ENCODE assay signal across 16 cellular contexts in genomic region chr22:49662681-49663080, GRCh38.
"Had no signal": no experiment of that assay in that cellular context is flagged by ENCODE, and none has a peak within 500 bp of the region (broad histone marks: within the 10 kb centered on the region; RNA-seq: fewer than 3 reads in every experiment).

No MANE protein-coding gene starts in this region.

- H3K36me3 ChIP-seq: sigmoid colon, uterus had no signal

- H3K27me3 Mint-ChIP-seq: activated naive CD8-positive, alpha-beta T cell had no signal

- H3K4me3 Mint-ChIP-seq: activated CD4-positive, alpha-beta T cell treated with anti-CD3 and anti-CD28 coated beads, Interleukin-2, amount 10 ng/mL, durations not matched to agents 24 days and 14 days; activated CD8-positive, alpha-beta T cell treated with anti-CD3 and anti-CD28 coated beads, Interleukin-2, amount 10 ng/mL, durations not matched to agents 7 days and 5 days; activated naive CD8-positive, alpha-beta T cell; T-helper 2 cell treated with Interferon-gamma antibody and Interleukin-4, amounts not matched to agents 5 μg/mL and 100 μg/mL, for 36 hours had no signal

- H3K36me3 Mint-ChIP-seq: activated naive CD8-positive, alpha-beta T cell; naive B cell had no signal

- DNase-seq: activated CD4-positive, alpha-beta T cell treated with anti-CD3 and anti-CD28 coated beads, Interleukin-2, amount 10 ng/mL, durations not matched to agents 24 days and 14 days; activated CD4-positive, CD25-positive, alpha-beta regulatory T cell; activated CD8-positive, alpha-beta T cell treated with anti-CD3 and anti-CD28 coated beads, Interleukin-2, amount 10 ng/mL, durations not matched to agents 7 days and 5 days; erythroblast; hypothalamus; mucosa of descending colon; naive B cell; stimulated activated naive CD4-positive, alpha-beta T cell had no signal

- H3K9ac ChIP-seq: parathyroid adenoma had no signal

- H3K9me3 ChIP-seq: body of pancreas, mucosa of descending colon, sigmoid colon, uterus had no signal

- ATAC-seq: activated CD8-positive, alpha-beta T cell treated with anti-CD3 and anti-CD28 coated beads, Interleukin-2, amount 10 ng/mL, durations not matched to agents 7 days and 5 days; body of pancreas; left lobe of liver; mucosa of descending colon had no signal

- H3K4me1 ChIP-seq: body of pancreas, parathyroid adenoma, sigmoid colon, uterus had no signal

- H3K4me3 ChIP-seq: body of pancreas, mucosa of descending colon, sigmoid colon, SK-N-MC, uterus had no signal

- H3K27ac Mint-ChIP-seq: activated CD4-positive, alpha-beta T cell treated with anti-CD3 and anti-CD28 coated beads, Interleukin-2, amount 10 ng/mL, durations not matched to agents 24 days and 14 days; activated CD8-positive, alpha-beta T cell treated with anti-CD3 and anti-CD28 coated beads, Interleukin-2, amount 10 ng/mL, durations not matched to agents 7 days and 5 days; activated naive CD8-positive, alpha-beta T cell; T-helper 2 cell treated with Interferon-gamma antibody and Interleukin-4, amounts not matched to agents 5 μg/mL and 100 μg/mL, for 36 hours had no signal

- H2AFZ ChIP-seq: parathyroid adenoma had no signal

- H3K9me3 Mint-ChIP-seq: activated CD4-positive, alpha-beta T cell treated with anti-CD3 and anti-CD28 coated beads, Interleukin-2, amount 10 ng/mL, durations not matched to agents 24 days and 14 days; T-helper 2 cell treated with Interferon-gamma antibody and Interleukin-4, amounts not matched to agents 5 μg/mL and 100 μg/mL, for 36 hours had no signal

- H3K27me3 ChIP-seq: uterus had no signal

- H3K79me2 ChIP-seq: parathyroid adenoma had no signal

- H3K27ac ChIP-seq: body of pancreas, parathyroid adenoma, sigmoid colon, SK-N-MC, uterus had no signal
